Comparison of ENCODE assay signal across 11 cellular contexts in genomic region chr7:27364344-27364758, GRCh38.
DNase-seq lines count a peak whose midpoint lies in the region; ATAC-seq and TF ChIP-seq lines count a peak whose summit lies in the region.
"Had no signal": no experiment of that assay in that cellular context is flagged by ENCODE, and none has a peak within 500 bp of the region (broad histone marks: within the 10 kb centered on the region; RNA-seq: fewer than 3 reads in every experiment).

No MANE protein-coding gene starts in this region.

- TF ChIP-seq CTCF in AG09319 (IDR thresholded peaks at IDR 0.05; ENCODE audit: low read depth, low read length) (no peak), PC-3 (conservative IDR thresholded peaks at IDR 0.05; ENCODE audit: low read depth, low read length) (no peak), fibroblast of lung (conservative IDR thresholded peaks at IDR 0.05 in 1 of 2, IDR thresholded peaks at IDR 0.05 in 1 of 2; ENCODE audit: low read depth in 1 of 2, low read length in 2 of 2) (no peak), omental fat pad (IDR thresholded peaks at IDR 0.05) (no peak)

- intact Hi-C loops in PC-3 (cut with micrococcal nuclease) = no loop called here

- no peaks in the 10 kb centered on the region for H3F3A ChIP-seq in PC-3 (ENCODE audit: low read length, unreplicated experiment)

- H4K20me1 ChIP-seq in PC-3 (ENCODE audit: low read length) (no peaks in the 10 kb centered on the region), fibroblast of lung (ENCODE audit: control insufficient read depth, extremely low read depth, insufficient read depth, low read length) (no peaks in the 10 kb centered on the region)

- H3K9me3 ChIP-seq in PC-3 (ENCODE audit: low read length) (no peaks in the 10 kb centered on the region), fibroblast of lung (ENCODE audit: control insufficient read depth, insufficient read depth, low read depth, low read length) (no peaks in the 10 kb centered on the region)

- no peaks in the 10 kb centered on the region for H3K79me2 ChIP-seq in PC-3 (ENCODE audit: low read length)
- no peaks in the 10 kb centered on the region for H3K79me2 ChIP-seq in fibroblast of lung (ENCODE audit: control insufficient read depth, insufficient read depth, low read length)

- POLR2A ChIA-PET in PC-3 (lab: Charles Lee; ENCODE audit: unreplicated experiment) = no interaction called here

- peak; percentile 36 for DNase-seq in AG09319 (ENCODE audit: extremely low read depth, low read depth)
- DNase-seq in PC-3 = peak; percentile 50
- peak; percentile 40 to 94 for DNase-seq in fibroblast of lung (ENCODE audit: low read depth in 2 of 2)
- peak; percentile 30 for DNase-seq in omental fat pad (ENCODE audit: low spot score)
- DNase-seq in cerebellar nuclear complex (lab: John Stamatoyannopoulos, UW) = no peak
- no peak for DNase-seq in NCI-H1092 (lab: John Stamatoyannopoulos, UW)
- DNase-seq in SHP77 (lab: John Stamatoyannopoulos, UW) = no peak
- DNase-seq: COR-L47; NCI-H1930; stimulated activated naive CD4-positive, alpha-beta T cell had no signal

- H3K27me3 ChIP-seq in PC-3 (ENCODE audit: low read length) (no peaks in the 10 kb centered on the region), fibroblast of lung (ENCODE audit: control insufficient read depth, insufficient read depth, low read length) (no peaks in the 10 kb centered on the region)

- ATAC-seq in PC-3 (peak; percentile 57), omental fat pad (ENCODE audit: low FRiP score) (peak; percentile 89), GM21619 (IDR thresholded peaks at IDR 0.05; ENCODE audit: unreplicated experiment) (no peak)

- H3K4me3 ChIP-seq in PC-3 (ENCODE audit: low read length) (peak overlapping the region; percentile 22; the same call in 1 of the 2 replicates), fibroblast of lung (replicated peaks in 1 of 4; ENCODE audit: control extremely low read depth in 1 of 4, insufficient read depth in 1 of 4, low read depth in 3 of 4, low read length in 4 of 4) (peak overlapping the region in 3 of 4 experiments; percentile 1 to 30 (median 5))

- no peaks in the 10 kb centered on the region for H3K9me2 ChIP-seq in PC-3 (replicated peaks; ENCODE audit: low read length)

- CTCF ChIA-PET in PC-3 (lab: Charles Lee) = no interaction called here

- H3K36me3 ChIP-seq in PC-3 (ENCODE audit: low read depth, low read length) = no peaks in the 10 kb centered on the region
- no peaks in the 10 kb centered on the region for H3K36me3 ChIP-seq in fibroblast of lung (ENCODE audit: control insufficient read depth, insufficient read depth, low read length)

- BruUV-seq in PC-3 (replicated peaks; lab: Mats Ljungman, UMichigan) = no TSS peak

- H3K4me2 ChIP-seq in PC-3 (ENCODE audit: low read length) = peak overlapping the region; percentile 62
- H3K4me2 ChIP-seq in fibroblast of lung (ENCODE audit: extremely low read depth, insufficient read depth, low read length) = peak overlapping the region; percentile 39

- H3K27ac ChIP-seq in PC-3 (ENCODE audit: low read length) = peak overlapping the region; percentile 6
- H3K27ac ChIP-seq in fibroblast of lung (ENCODE audit: insufficient read depth, low read length) = no peak overlapping the region

- H3K9ac ChIP-seq in PC-3 (ENCODE audit: low read length) (no peak overlapping the region; the same call in 1 of the 2 replicates), fibroblast of lung (ENCODE audit: insufficient read depth, low read length) (no peak overlapping the region)

- H3K4me1 ChIP-seq in PC-3 (ENCODE audit: insufficient read depth, low read length) (peaks cover 13% of the 10 kb centered on the region), fibroblast of lung (ENCODE audit: control insufficient read depth, extremely low read depth, insufficient read depth, low read length) (peaks cover 6% of the 10 kb centered on the region)

- peak overlapping the region; percentile 35 for H2AFZ ChIP-seq in PC-3 (ENCODE audit: low read length)
- peak overlapping the region; percentile 82 for H2AFZ ChIP-seq in fibroblast of lung (ENCODE audit: low read length)

Comparison
In these comparisons a context has a peak if more than half of its experiments do, and no peak if none do; other contexts are left out.
1. DNase-seq: peak in AG09319 (single experiment), PC-3 (single experiment), fibroblast of lung (2 of 2) and omental fat pad (single experiment); none in cerebellar nuclear complex (0 of 2), NCI-H1092 (single experiment) and SHP77 (0 of 2).